In the genomic region with DNA sequence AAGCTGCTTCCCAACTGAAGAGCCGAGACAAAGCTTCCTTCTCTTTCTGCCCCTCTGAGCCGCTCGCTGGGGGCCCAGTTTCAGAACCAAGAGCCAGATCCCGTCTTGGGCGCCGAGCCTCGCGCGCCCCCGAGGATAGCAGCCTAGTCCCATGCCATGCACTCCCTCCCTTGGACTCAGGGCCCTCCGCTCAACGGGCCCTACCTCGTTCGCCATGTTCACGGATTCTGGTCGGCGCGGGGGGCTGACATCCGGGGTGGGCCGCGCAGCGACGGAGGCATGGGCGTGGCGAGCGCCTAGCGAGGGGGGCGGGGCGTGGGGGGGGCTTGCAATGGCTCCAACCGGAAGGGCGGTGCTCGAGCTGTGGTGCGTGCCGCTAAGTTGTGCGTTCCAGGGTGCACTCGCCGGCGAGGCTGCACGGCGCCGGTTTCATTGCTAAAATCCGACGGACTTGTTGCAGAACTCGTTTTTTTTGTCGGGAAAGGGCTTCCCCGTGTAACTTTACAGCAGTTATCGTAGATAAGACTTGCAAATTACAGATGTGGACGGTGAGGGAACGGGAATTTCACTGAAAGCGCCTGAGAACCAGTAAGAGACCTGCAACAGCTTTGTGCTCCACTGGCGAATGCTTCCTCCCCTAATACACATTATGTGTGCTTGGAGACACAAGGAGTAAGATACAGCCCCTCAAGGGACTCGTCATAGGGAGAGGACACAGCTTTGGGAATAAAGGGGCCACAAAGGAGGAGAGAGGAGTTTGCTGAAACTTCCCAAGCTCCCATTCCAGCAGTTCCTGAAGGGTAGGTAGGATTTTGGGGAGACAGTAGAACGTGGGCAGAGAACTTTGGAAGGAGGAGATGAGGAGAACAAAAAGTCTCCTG, we compare ENCODE assay signal across 1 cellular context.
TF ChIP-seq lines count a peak whose summit lies in the region.

A gene (minus strand): TSS at position 304 of the 881 bp plus-strand sequence. CDS start 88 bp downstream, at position 216.

TF ChIP-seq in K562, 482 proteins besides CTCF, POLR2A, EP300 and RAD21 (continued from another document and continues in another):
- peak; percentile 43; the same call in 1 of the 2 replicates for TF ChIP-seq RB1 (IDR thresholded peaks at IDR 0.05; ENCODE audit: low read depth)
- TF ChIP-seq POLR2G (IDR thresholded peaks at IDR 0.05; ENCODE audit: low read depth, low read length): peak; percentile 89
- TF ChIP-seq RBBP5 (IDR thresholded peaks at IDR 0.05; ENCODE audit: borderline replicate concordance, insufficient read depth, low read length, poor library complexity, severe bottlenecking): peak; percentile 60
- TF ChIP-seq ZNF780A (CRISPR knock-in tag; IDR thresholded peaks at IDR 0.05): no peak
- TF ChIP-seq, protein P1, sequence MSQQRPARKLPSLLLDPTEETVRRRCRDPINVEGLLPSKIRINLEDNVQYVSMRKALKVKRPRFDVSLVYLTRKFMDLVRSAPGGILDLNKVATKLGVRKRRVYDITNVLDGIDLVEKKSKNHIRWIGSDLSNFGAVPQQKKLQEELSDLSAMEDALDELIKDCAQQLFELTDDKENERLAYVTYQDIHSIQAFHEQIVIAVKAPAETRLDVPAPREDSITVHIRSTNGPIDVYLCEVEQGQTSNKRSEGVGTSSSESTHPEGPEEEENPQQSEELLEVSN (IDR thresholded peaks at IDR 0.05; ENCODE audit: borderline replicate concordance in 1 of 2, extremely low read depth in 1 of 2, insufficient read depth in 1 of 2, insufficient read length in 1 of 2, low read depth in 1 of 2, low read length in 1 of 2, poor library complexity in 1 of 2, severe bottlenecking in 1 of 2): peak in 1 of 2 experiments; percentile 54
- TF ChIP-seq U2AF1 (optimal IDR thresholded peaks at IDR 0.05; ENCODE audit: low read depth, low read length): no peak
- no peak for TF ChIP-seq PRPF4 (IDR thresholded peaks at IDR 0.05; ENCODE audit: insufficient read depth, low read depth, low read length, poor library complexity, severe bottlenecking)
- TF ChIP-seq, protein P2, sequence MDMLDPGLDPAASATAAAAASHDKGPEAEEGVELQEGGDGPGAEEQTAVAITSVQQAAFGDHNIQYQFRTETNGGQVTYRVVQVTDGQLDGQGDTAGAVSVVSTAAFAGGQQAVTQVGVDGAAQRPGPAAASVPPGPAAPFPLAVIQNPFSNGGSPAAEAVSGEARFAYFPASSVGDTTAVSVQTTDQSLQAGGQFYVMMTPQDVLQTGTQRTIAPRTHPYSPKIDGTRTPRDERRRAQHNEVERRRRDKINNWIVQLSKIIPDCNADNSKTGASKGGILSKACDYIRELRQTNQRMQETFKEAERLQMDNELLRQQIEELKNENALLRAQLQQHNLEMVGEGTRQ (CRISPR knock-in tag; IDR thresholded peaks at IDR 0.05): no peak
- TF ChIP-seq TAF9B (IDR thresholded peaks at IDR 0.05; ENCODE audit: partially characterized antibody): peak; percentile 79
- no peak for TF ChIP-seq ELF4 (CRISPR knock-in tag; IDR thresholded peaks at IDR 0.05)
- TF ChIP-seq PURB (CRISPR knock-in tag; IDR thresholded peaks at IDR 0.05; ENCODE audit: low read depth): no peak
- TF ChIP-seq RBFOX2 (IDR thresholded peaks at IDR 0.05; ENCODE audit: low read depth, low read length): peak; percentile 91
- 0 out of 2 replicates have a peak, but pooled peaks have one; percentile 71 for TF ChIP-seq NFRKB (IDR thresholded peaks at IDR 0.05; ENCODE audit: low read depth)
- TF ChIP-seq, protein P3, sequence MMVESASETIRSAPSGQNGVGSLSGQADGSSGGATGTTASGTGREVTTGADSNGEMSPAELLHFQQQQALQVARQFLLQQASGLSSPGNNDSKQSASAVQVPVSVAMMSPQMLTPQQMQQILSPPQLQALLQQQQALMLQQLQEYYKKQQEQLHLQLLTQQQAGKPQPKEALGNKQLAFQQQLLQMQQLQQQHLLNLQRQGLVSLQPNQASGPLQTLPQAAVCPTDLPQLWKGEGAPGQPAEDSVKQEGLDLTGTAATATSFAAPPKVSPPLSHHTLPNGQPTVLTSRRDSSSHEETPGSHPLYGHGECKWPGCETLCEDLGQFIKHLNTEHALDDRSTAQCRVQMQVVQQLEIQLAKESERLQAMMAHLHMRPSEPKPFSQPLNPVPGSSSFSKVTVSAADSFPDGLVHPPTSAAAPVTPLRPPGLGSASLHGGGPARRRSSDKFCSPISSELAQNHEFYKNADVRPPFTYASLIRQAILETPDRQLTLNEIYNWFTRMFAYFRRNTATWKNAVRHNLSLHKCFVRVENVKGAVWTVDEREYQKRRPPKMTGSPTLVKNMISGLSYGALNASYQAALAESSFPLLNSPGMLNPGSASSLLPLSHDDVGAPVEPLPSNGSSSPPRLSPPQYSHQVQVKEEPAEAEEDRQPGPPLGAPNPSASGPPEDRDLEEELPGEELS (CRISPR knock-in tag; IDR thresholded peaks at IDR 0.05; ENCODE audit: borderline replicate concordance): 0 out of 2 replicates have a peak, but pooled peaks have one; percentile 71
- peak; percentile 49; the same call in 1 of the 2 replicates for TF ChIP-seq BHLHE40 (IDR thresholded peaks at IDR 0.05; ENCODE audit: low read length)
- peak; percentile 76 for TF ChIP-seq MYC (IDR thresholded peaks at IDR 0.05; ENCODE audit: low read depth, low read length)
- TF ChIP-seq MYC (CRISPR knock-in tag; IDR thresholded peaks at IDR 0.05; ENCODE audit: borderline replicate concordance, low read depth): no peak
- TF ChIP-seq SP1 (CRISPR knock-in tag; IDR thresholded peaks at IDR 0.05): peak; percentile 46; the same call in 1 of the 2 replicates
- no peak for TF ChIP-seq BACH1 (tag; IDR thresholded peaks at IDR 0.05)
- TF ChIP-seq PML (IDR thresholded peaks at IDR 0.05; ENCODE audit: low read length): peak; percentile 83; the same call in 1 of the 2 replicates
- no peak for TF ChIP-seq SIRT6 (IDR thresholded peaks at IDR 0.05; ENCODE audit: low read depth, low read length)
- TF ChIP-seq ARNT (IDR thresholded peaks at IDR 0.05): 0 out of 4 replicates have a peak, but pooled peaks of 1 of the 2 experiments have one; percentile 30
- TF ChIP-seq TBP (optimal IDR thresholded peaks at IDR 0.05; ENCODE audit: low read depth, low read length): peak; percentile 88
- TF ChIP-seq ZNF766 (CRISPR knock-in tag; conservative IDR thresholded peaks at IDR 0.05): peak; percentile 1; the same call in 1 of the 2 replicates
- no peak for TF ChIP-seq ATF1 (CRISPR knock-in tag; IDR thresholded peaks at IDR 0.05)
- TF ChIP-seq ATF1 (tag; IDR thresholded peaks at IDR 0.05): peak; percentile 9; the same call in 1 of the 2 replicates
- TF ChIP-seq JUND (IDR thresholded peaks at IDR 0.05; ENCODE audit: borderline replicate concordance, low read depth, low read length): 0 out of 2 replicates have a peak, but pooled peaks have one; percentile 4
- no peak; the same call in 2 of the 3 replicates for TF ChIP-seq JUND (tag; IDR thresholded peaks at IDR 0.05; ENCODE audit: borderline replicate concordance, low read depth, low read length)
- TF ChIP-seq CBX5 (IDR thresholded peaks at IDR 0.05; ENCODE audit: borderline replicate concordance, low read depth): no peak; the same call in 1 of the 2 replicates
- TF ChIP-seq, protein P4, sequence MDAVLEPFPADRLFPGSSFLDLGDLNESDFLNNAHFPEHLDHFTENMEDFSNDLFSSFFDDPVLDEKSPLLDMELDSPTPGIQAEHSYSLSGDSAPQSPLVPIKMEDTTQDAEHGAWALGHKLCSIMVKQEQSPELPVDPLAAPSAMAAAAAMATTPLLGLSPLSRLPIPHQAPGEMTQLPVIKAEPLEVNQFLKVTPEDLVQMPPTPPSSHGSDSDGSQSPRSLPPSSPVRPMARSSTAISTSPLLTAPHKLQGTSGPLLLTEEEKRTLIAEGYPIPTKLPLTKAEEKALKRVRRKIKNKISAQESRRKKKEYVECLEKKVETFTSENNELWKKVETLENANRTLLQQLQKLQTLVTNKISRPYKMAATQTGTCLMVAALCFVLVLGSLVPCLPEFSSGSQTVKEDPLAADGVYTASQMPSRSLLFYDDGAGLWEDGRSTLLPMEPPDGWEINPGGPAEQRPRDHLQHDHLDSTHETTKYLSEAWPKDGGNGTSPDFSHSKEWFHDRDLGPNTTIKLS (IDR thresholded peaks at IDR 0.05; ENCODE audit: borderline replicate concordance, low read depth): no peak
- TF ChIP-seq, protein P5, sequence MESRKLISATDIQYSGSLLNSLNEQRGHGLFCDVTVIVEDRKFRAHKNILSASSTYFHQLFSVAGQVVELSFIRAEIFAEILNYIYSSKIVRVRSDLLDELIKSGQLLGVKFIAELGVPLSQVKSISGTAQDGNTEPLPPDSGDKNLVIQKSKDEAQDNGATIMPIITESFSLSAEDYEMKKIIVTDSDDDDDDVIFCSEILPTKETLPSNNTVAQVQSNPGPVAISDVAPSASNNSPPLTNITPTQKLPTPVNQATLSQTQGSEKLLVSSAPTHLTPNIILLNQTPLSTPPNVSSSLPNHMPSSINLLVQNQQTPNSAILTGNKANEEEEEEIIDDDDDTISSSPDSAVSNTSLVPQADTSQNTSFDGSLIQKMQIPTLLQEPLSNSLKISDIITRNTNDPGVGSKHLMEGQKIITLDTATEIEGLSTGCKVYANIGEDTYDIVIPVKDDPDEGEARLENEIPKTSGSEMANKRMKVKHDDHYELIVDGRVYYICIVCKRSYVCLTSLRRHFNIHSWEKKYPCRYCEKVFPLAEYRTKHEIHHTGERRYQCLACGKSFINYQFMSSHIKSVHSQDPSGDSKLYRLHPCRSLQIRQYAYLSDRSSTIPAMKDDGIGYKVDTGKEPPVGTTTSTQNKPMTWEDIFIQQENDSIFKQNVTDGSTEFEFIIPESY (CRISPR knock-in tag; IDR thresholded peaks at IDR 0.05): peak; percentile 63
- TF ChIP-seq, protein P6, sequence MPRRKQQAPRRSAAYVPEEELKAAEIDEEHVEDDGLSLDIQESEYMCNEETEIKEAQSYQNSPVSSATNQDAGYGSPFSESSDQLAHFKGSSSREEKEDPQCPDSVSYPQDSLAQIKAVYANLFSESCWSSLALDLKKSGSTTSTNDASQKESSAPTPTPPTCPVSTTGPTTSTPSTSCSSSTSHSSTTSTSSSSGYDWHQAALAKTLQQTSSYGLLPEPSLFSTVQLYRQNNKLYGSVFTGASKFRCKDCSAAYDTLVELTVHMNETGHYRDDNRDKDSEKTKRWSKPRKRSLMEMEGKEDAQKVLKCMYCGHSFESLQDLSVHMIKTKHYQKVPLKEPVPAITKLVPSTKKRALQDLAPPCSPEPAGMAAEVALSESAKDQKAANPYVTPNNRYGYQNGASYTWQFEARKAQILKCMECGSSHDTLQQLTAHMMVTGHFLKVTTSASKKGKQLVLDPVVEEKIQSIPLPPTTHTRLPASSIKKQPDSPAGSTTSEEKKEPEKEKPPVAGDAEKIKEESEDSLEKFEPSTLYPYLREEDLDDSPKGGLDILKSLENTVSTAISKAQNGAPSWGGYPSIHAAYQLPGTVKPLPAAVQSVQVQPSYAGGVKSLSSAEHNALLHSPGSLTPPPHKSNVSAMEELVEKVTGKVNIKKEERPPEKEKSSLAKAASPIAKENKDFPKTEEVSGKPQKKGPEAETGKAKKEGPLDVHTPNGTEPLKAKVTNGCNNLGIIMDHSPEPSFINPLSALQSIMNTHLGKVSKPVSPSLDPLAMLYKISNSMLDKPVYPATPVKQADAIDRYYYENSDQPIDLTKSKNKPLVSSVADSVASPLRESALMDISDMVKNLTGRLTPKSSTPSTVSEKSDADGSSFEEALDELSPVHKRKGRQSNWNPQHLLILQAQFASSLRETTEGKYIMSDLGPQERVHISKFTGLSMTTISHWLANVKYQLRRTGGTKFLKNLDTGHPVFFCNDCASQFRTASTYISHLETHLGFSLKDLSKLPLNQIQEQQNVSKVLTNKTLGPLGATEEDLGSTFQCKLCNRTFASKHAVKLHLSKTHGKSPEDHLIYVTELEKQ (CRISPR knock-in tag; IDR thresholded peaks at IDR 0.05): no peak
- peak; percentile 43; the same call in 1 of the 2 replicates for TF ChIP-seq HCFC1 (IDR thresholded peaks at IDR 0.05; ENCODE audit: low read depth, low read length)
- no peak for TF ChIP-seq RNF2 (IDR thresholded peaks at IDR 0.05)
- TF ChIP-seq CREB1 (IDR thresholded peaks at IDR 0.05): no peak; the same call in 1 of the 2 replicates
- 0 out of 2 replicates have a peak, but pooled peaks have one; percentile 9 for TF ChIP-seq CREB1 (CRISPR knock-in tag; IDR thresholded peaks at IDR 0.05)
- 0 out of 2 replicates have a peak, but pooled peaks have one; percentile 22 for TF ChIP-seq FOXJ2 (tag; IDR thresholded peaks at IDR 0.05)
- TF ChIP-seq MEIS2 (IDR thresholded peaks at IDR 0.05; ENCODE audit: partially characterized antibody): no peak
- TF ChIP-seq CC2D1A (IDR thresholded peaks at IDR 0.05): no peak
- TF ChIP-seq MBD2 (IDR thresholded peaks at IDR 0.05; ENCODE audit: borderline replicate concordance, low read depth): peak; percentile 14; the same call in 1 of the 2 replicates
- TF ChIP-seq HLTF (IDR thresholded peaks at IDR 0.05): no peak
- peak; percentile 51 to 82; a peak in 3 of 4 replicates for TF ChIP-seq MAZ (CRISPR knock-in tag; conservative IDR thresholded peaks at IDR 0.05 in 1 of 2, IDR thresholded peaks at IDR 0.05 in 1 of 2)
- TF ChIP-seq PYGO2 (tag; IDR thresholded peaks at IDR 0.05): no peak
- no peak for TF ChIP-seq KLF6 (CRISPR knock-in tag; IDR thresholded peaks at IDR 0.05; ENCODE audit: borderline replicate concordance)
- TF ChIP-seq EGR1 (conservative IDR thresholded peaks at IDR 0.05): peak; percentile 24; the same call in 1 of the 2 replicates
- peak; percentile 67; the same call in 1 of the 2 replicates for TF ChIP-seq POLR2AphosphoS2 (IDR thresholded peaks at IDR 0.05; ENCODE audit: low read length)
- no peak for TF ChIP-seq NONO (IDR thresholded peaks at IDR 0.05; ENCODE audit: low read depth in 2 of 2, low read length in 1 of 2)
- TF ChIP-seq GTF2A2 (tag; IDR thresholded peaks at IDR 0.05): no peak
- TF ChIP-seq PHF8 (IDR thresholded peaks at IDR 0.05; ENCODE audit: borderline replicate concordance, low read length): peak; percentile 91
